Comparison of ENCODE assay signal across 17 cellular contexts in genomic region chr2:20401495-20401855, GRCh38. TPM values are rescaled to one million over a fixed set of nuclear protein-coding genes. Genes with fewer than 3 reads are reported as not detected.
DNase-seq lines count a peak whose midpoint lies in the region; ATAC-seq and TF ChIP-seq lines count a peak whose summit lies in the region.
"Had no signal": no experiment of that assay in that cellular context is flagged by ENCODE, and none has a peak within 500 bp of the region (broad histone marks: within the 10 kb centered on the region; RNA-seq: fewer than 3 reads in every experiment).

No MANE protein-coding gene starts in this region.

- intact Hi-C loops in breast epithelium (cut with DNase I; ENCODE audit: low total_unique reads), result no loop called here

- H3K27ac ChIP-seq in breast epithelium (peak overlapping the region in 1 of 2 donors; percentile 40), foreskin keratinocyte (peak overlapping the region; percentile 41), stomach smooth muscle (ENCODE audit: low read length) (peak overlapping the region; percentile 58)
- H3K27ac ChIP-seq: 22Rv1, HL-60, PC-9 had no signal

- H3K27me3 ChIP-seq in breast epithelium (no peaks in the 10 kb centered on the region), foreskin keratinocyte (peaks cover 8% of the 10 kb centered on the region), stomach smooth muscle (ENCODE audit: control insufficient read depth in 1 of 2, insufficient read depth in 2 of 2, low read length in 2 of 2) (no peaks in the 10 kb centered on the region)

- TF ChIP-seq POLR2A in breast epithelium (IDR thresholded peaks at IDR 0.05), result no peak

- H3K9me3 ChIP-seq in breast epithelium (no peaks in the 10 kb centered on the region), stomach smooth muscle (ENCODE audit: control insufficient read depth in 2 of 2, low read length in 2 of 2) (no peaks in the 10 kb centered on the region)

- H3K9ac ChIP-seq in stomach smooth muscle (ENCODE audit: low read length in 2 of 2), result peak overlapping the region in 1 of 2 donors; percentile 21

- TF ChIP-seq CTCF in breast epithelium (IDR thresholded peaks at IDR 0.05) (no peak), foreskin keratinocyte (conservative IDR thresholded peaks at IDR 0.05) (no peak)

- ATAC-seq in foreskin keratinocyte (peak; percentile 56), HG03378 (IDR thresholded peaks at IDR 0.05; ENCODE audit: unreplicated experiment) (no peak)
- ATAC-seq: Right ventricle myocardium inferior had no signal

- DNase-seq in DMS 273 (lab: John Stamatoyannopoulos, UW; ENCODE audit: unreplicated experiment) (peak; percentile 25), DMS 273 treated with DMSO at 0.1 percent for 48 hours (lab: John Stamatoyannopoulos, UW) (no peak), breast epithelium (ENCODE audit: low spot score in 2 of 2) (peak; percentile 46 to 70), foreskin keratinocyte (peak; percentile 54 to 82), hippocampal formation (lab: John Stamatoyannopoulos, UW) (no peak), SIG-M5 (lab: John Stamatoyannopoulos, UW) (no peak)
- DNase-seq: CD4-positive, alpha-beta T cell; DND-41; HCEC 1CT; NCI-H1105 treated with DMSO at 0.1 percent for 48 hours; NCI-H187 had no signal

- H3K36me3 ChIP-seq in breast epithelium (no peaks in the 10 kb centered on the region), stomach smooth muscle (ENCODE audit: control insufficient read depth in 2 of 2, insufficient read depth in 2 of 2, low read length in 2 of 2) (no peaks in the 10 kb centered on the region)

- H3K4me3 ChIP-seq in breast epithelium, result no peak overlapping the region
- H3K4me3 ChIP-seq in stomach smooth muscle (ENCODE audit: low read length in 2 of 2), result no peak overlapping the region
- H3K4me3 ChIP-seq: PC-9 had no signal

- H3K4me1 ChIP-seq in breast epithelium (no peaks in the 10 kb centered on the region), foreskin keratinocyte (peaks cover 3% of the 10 kb centered on the region), stomach smooth muscle (ENCODE audit: control insufficient read depth, insufficient read depth, low read length) (peaks cover 19% of the 10 kb centered on the region)

RNA-seq across cellular contexts. Expression of gene RHOB, which starts 45.4 kb away (rescaled TPM):
- total RNA-seq in breast epithelium, result 1,000 to 10,000 TPM in 1 of 3 donors, 100 to 1,000 TPM in 2; 643 to 1,178 (median 772) TPM
- 46.8 and 64.3 TPM in 2 replicates for total RNA-seq in foreskin keratinocyte
- polyA plus RNA-seq in foreskin keratinocyte, result 31.0 and 40.3 TPM in 2 replicates

RNA-seq across cellular contexts. Expression of gene PUM2, which starts 50.8 kb away (rescaled TPM):
- 10 to 100 TPM; 69.3 to 94.0 (median 92.8) TPM for total RNA-seq in breast epithelium
- 43.9 and 44.1 TPM in 2 replicates for total RNA-seq in foreskin keratinocyte
- polyA plus RNA-seq in foreskin keratinocyte, result 9.5 and 11.6 TPM in 2 replicates

Comparison
In these comparisons a context has a peak if more than half of its experiments do, and no peak if none do; other contexts are left out.
1. DNase-seq: peak in DMS 273 (single experiment), breast epithelium (2 of 2) and foreskin keratinocyte (2 of 2); none in DMS 273 treated with DMSO at 0.1 percent for 48 hours (single experiment), hippocampal formation (0 of 2) and SIG-M5 (single experiment).